ENCODE assay signal across 11 cellular contexts in genomic region chr10:22433875-22434274, GRCh38.
A peak's percentile ranks its signal among the peaks of the same experiment; 100 is the strongest.
DNase-seq lines count a peak whose midpoint lies in the region; ATAC-seq lines count a peak whose summit lies in the region.
"Had no signal": no experiment of that assay in that cellular context is flagged by ENCODE, and none has a peak within 500 bp of the region (broad histone marks: within the 10 kb centered on the region; RNA-seq: fewer than 3 reads in every experiment).

No MANE protein-coding gene starts in this region.

- no peak for ATAC-seq in GM21528 (IDR thresholded peaks at IDR 0.05; ENCODE audit: low FRiP score, unreplicated experiment)

- peaks cover 3% of the 10 kb centered on the region for H3K36me3 Mint-ChIP-seq in activated T-helper 2 cell treated with anti-CD3 and anti-CD28 coated beads, Interferon-gamma antibody, Interleukin-2, Interleukin-4, amounts not matched to agents 10 μg/mL and 5 μg/mL and 100 μg/mL, durations not matched to agents 14 hours and 24 hours and 36 hours (ENCODE audit: low read depth)

- peak; percentile 94 for DNase-seq in ACHN
- DNase-seq in HS-5 (ENCODE audit: low read depth) = peak; percentile 71
- DNase-seq in activated T-helper 2 cell treated with anti-CD3 and anti-CD28 coated beads, Interferon-gamma antibody, Interleukin-2, Interleukin-4, amounts not matched to agents 10 μg/mL and 5 μg/mL and 100 μg/mL, durations not matched to agents 14 hours and 24 hours and 36 hours (ENCODE audit: low spot score) = no peak
- peak; percentile 80 for DNase-seq in kidney glomerular epithelial cell (lab: John Stamatoyannopoulos, UW)
- DNase-seq in stimulated activated naive CD4-positive, alpha-beta T cell treated with Interleukin-2 at 50 U/mL for 16 hours (lab: John Stamatoyannopoulos, UW) = no peak
- DNase-seq in HuH-7.5 (ENCODE audit: low spot score) = no peak
- no peak for DNase-seq in NCI-H2227 (lab: John Stamatoyannopoulos, UW; ENCODE audit: unreplicated experiment)
- DNase-seq: activated T-cell treated with anti-CD3 and anti-CD28 coated beads for 4 hours, DMS79 treated with DMSO at 0.1 percent for 48 hours, sigmoid colon had no signal

- peak overlapping the region; percentile 34 for H3K27ac Mint-ChIP-seq in activated T-helper 2 cell treated with anti-CD3 and anti-CD28 coated beads, Interferon-gamma antibody, Interleukin-2, Interleukin-4, amounts not matched to agents 10 μg/mL and 5 μg/mL and 100 μg/mL, durations not matched to agents 14 hours and 24 hours and 36 hours

- intact Hi-C loops in activated T-helper 2 cell treated with anti-CD3 and anti-CD28 coated beads, Interferon-gamma antibody, Interleukin-2, Interleukin-4, amounts not matched to agents 10 μg/mL and 5 μg/mL and 100 μg/mL, durations not matched to agents 14 hours and 24 hours and 36 hours (cut with micrococcal nuclease) = loop anchor here (2.0 to 10.0 kb wide), 5 partner anchors 67 to 907 kb away; partner anchors contain the start of genes MSRB2 and SKIDA1

- H3K4me1 Mint-ChIP-seq in activated T-helper 2 cell treated with anti-CD3 and anti-CD28 coated beads, Interferon-gamma antibody, Interleukin-2, Interleukin-4, amounts not matched to agents 10 μg/mL and 5 μg/mL and 100 μg/mL, durations not matched to agents 14 hours and 24 hours and 36 hours (ENCODE audit: low read depth) = peaks cover 39% of the 10 kb centered on the region

- no peak overlapping the region for H3K4me3 Mint-ChIP-seq in activated T-helper 2 cell treated with anti-CD3 and anti-CD28 coated beads, Interferon-gamma antibody, Interleukin-2, Interleukin-4, amounts not matched to agents 10 μg/mL and 5 μg/mL and 100 μg/mL, durations not matched to agents 14 hours and 24 hours and 36 hours (ENCODE audit: low read depth)

- H3K9me3 Mint-ChIP-seq in activated T-helper 2 cell treated with anti-CD3 and anti-CD28 coated beads, Interferon-gamma antibody, Interleukin-2, Interleukin-4, amounts not matched to agents 10 μg/mL and 5 μg/mL and 100 μg/mL, durations not matched to agents 14 hours and 24 hours and 36 hours = no peaks in the 10 kb centered on the region

- in situ Hi-C loops in ACHN (cut with HindIII; ENCODE audit: low pct_ligation_motif_present, low pct_unique_long_range_greater_than_20kb, low sequenced_read_pairs) = no loop called here

- peaks cover 13% of the 10 kb centered on the region for H3K27me3 Mint-ChIP-seq in activated T-helper 2 cell treated with anti-CD3 and anti-CD28 coated beads, Interferon-gamma antibody, Interleukin-2, Interleukin-4, amounts not matched to agents 10 μg/mL and 5 μg/mL and 100 μg/mL, durations not matched to agents 14 hours and 24 hours and 36 hours (ENCODE audit: low read depth)

Comparison
In these comparisons a context has a peak if more than half of its experiments do, and no peak if none do; other contexts are left out.
1. DNase-seq: peak in ACHN (single experiment), HS-5 (single experiment) and kidney glomerular epithelial cell (single experiment); none in activated T-helper 2 cell treated with anti-CD3 and anti-CD28 coated beads, Interferon-gamma antibody, Interleukin-2, Interleukin-4, amounts not matched to agents 10 μg/mL and 5 μg/mL and 100 μg/mL, durations not matched to agents 14 hours and 24 hours and 36 hours (single experiment), stimulated activated naive CD4-positive, alpha-beta T cell treated with Interleukin-2 at 50 U/mL for 16 hours (single experiment), HuH-7.5 (single experiment) and NCI-H2227 (single experiment).